Comparison of ENCODE assay signal across 8 cellular contexts in genomic region chr6:30260036-30260504, GRCh38. TPM values are rescaled to one million over a fixed set of nuclear protein-coding genes. Genes with fewer than 3 reads are reported as not detected.
DNase-seq lines count a peak whose midpoint lies in the region; ATAC-seq and TF ChIP-seq lines count a peak whose summit lies in the region.

No MANE protein-coding gene starts in this region.

- peaks cover 26% of the 10 kb centered on the region for H3K27me3 Mint-ChIP-seq in progenitor cell of endocrine pancreas

- H3K4me1 Mint-ChIP-seq in progenitor cell of endocrine pancreas (ENCODE audit: low read depth), result peaks cover 2% of the 10 kb centered on the region

- no peaks in the 10 kb centered on the region for H3K9me3 Mint-ChIP-seq in progenitor cell of endocrine pancreas (ENCODE audit: low read depth)

- no peak for TF ChIP-seq CTCF in progenitor cell of endocrine pancreas (IDR thresholded peaks at IDR 0.05; ENCODE audit: unreplicated experiment)

- DNase-seq in Daoy (ENCODE audit: low read depth) (peak; percentile 22), activated T-cell treated with anti-CD3 and anti-CD28 coated beads for 4 hours (peak; percentile 32), globus pallidus (ENCODE audit: low spot score) (peak; percentile 1), progenitor cell of endocrine pancreas (ENCODE audit: low spot score, unreplicated experiment) (peak; percentile 10), ACHN (no peak), NCI-H2227 treated with DMSO at 0.1 percent for 48 hours (lab: John Stamatoyannopoulos, UW) (no peak)

- H3K4me3 Mint-ChIP-seq in progenitor cell of endocrine pancreas (ENCODE audit: low read depth), result peak overlapping the region; percentile 82

- peaks cover 4% of the 10 kb centered on the region for H3K36me3 Mint-ChIP-seq in progenitor cell of endocrine pancreas (ENCODE audit: insufficient read depth)

- in situ Hi-C loops in ACHN (cut with HindIII; ENCODE audit: low pct_ligation_motif_present, low pct_unique_long_range_greater_than_20kb, low sequenced_read_pairs), result no loop called here

- ATAC-seq in HG03175 (IDR thresholded peaks at IDR 0.05; ENCODE audit: unreplicated experiment) (peak; percentile 21), GM19463 (IDR thresholded peaks at IDR 0.05; ENCODE audit: unreplicated experiment) (no peak)

- peak overlapping the region; percentile 45 for H3K27ac Mint-ChIP-seq in progenitor cell of endocrine pancreas

RNA-seq across cellular contexts. Expression of gene TRIM26, which starts 46.9 kb away (rescaled TPM):
- total RNA-seq in Daoy (2014; rRNA removed; shearing (Covaris generic)), result 36.6 and 66.5 TPM in 2 replicates
- total RNA-seq in progenitor cell of endocrine pancreas, result 49.5 and 52.9 TPM in 2 replicates

Comparison
In these comparisons a context has a peak if more than half of its experiments do, and no peak if none do; other contexts are left out.
1. DNase-seq: peak in Daoy (single experiment), activated T-cell treated with anti-CD3 and anti-CD28 coated beads for 4 hours (single experiment), globus pallidus (single experiment) and progenitor cell of endocrine pancreas (single experiment); none in ACHN (single experiment) and NCI-H2227 treated with DMSO at 0.1 percent for 48 hours (single experiment).